Comparison of ENCODE assay signal across 19 cellular contexts in genomic region chr3:144622845-144623244, GRCh38.
DNase-seq lines count a peak whose midpoint lies in the region; FAIRE-seq and TF ChIP-seq lines count a peak whose summit lies in the region.
"Had no signal": no experiment of that assay in that cellular context is flagged by ENCODE, and none has a peak within 500 bp of the region (broad histone marks: within the 10 kb centered on the region; RNA-seq: fewer than 3 reads in every experiment).

No MANE protein-coding gene starts in this region.

- H2BK15ac ChIP-seq in H1 (ENCODE audit: low read length): no peak overlapping the region

- H3K4me3 ChIP-seq in NB4 (ENCODE audit: low read depth, low read length) (no peak overlapping the region), H1 (ENCODE audit: extremely low read depth in 1 of 4, insufficient read depth in 2 of 4, low read depth in 3 of 4, low read length in 4 of 4) (no peak overlapping the region)
- H3K4me3 ChIP-seq: SK-N-MC had no signal

- TF ChIP-seq RAD21 in H1 (IDR thresholded peaks at IDR 0.05 in 1 of 2, conservative IDR thresholded peaks at IDR 0.05 in 1 of 2; ENCODE audit: low read depth in 2 of 2, low read length in 2 of 2): no peak

- FAIRE-seq in GM12892 (lab: Jason Lieb, UNC) (peak; percentile 58), H1 (lab: Jason Lieb, UNC) (no peak)
- FAIRE-seq: HepG2, RCC 7860 had no signal

- H3K23ac ChIP-seq in H1 (ENCODE audit: insufficient read length): no peak overlapping the region

- H3K9me3 ChIP-seq in H1 (ENCODE audit: insufficient read depth in 2 of 2, low read depth in 1 of 2, low read length in 1 of 2): no peaks in the 10 kb centered on the region; a peak in 1 of 4 replicates

- no peak for DNase-seq in GM12892 (ENCODE audit: insufficient read length)
- DNase-seq in NB4 (ENCODE audit: low read depth): peak; percentile 17
- peak; percentile 66 for DNase-seq in SIG-M5 treated with dmso at 0.1 percent for 504 hours (lab: John Stamatoyannopoulos, UW; ENCODE audit: unreplicated experiment)
- no peak for DNase-seq in H1 (ENCODE audit: low read depth in 1 of 2, low spot score in 2 of 2)
- DNase-seq in HEK293T (ENCODE audit: extremely low spot score): no peak
- no peak for DNase-seq in NCI-H1105 treated with DMSO at 0.1 percent for 48 hours (lab: John Stamatoyannopoulos, UW)
- DNase-seq in NCI-H187 treated with DMSO at 0.1 percent for 48 hours (lab: John Stamatoyannopoulos, UW): no peak
- DNase-seq: C1 segment of cervical spinal cord, DMS79 treated with DMSO at 0.1 percent for 48 hours, GOT3, KBM-7, NCI-H1105, NCI-H1694, NCI-H510A, NCI-H774, T1000 had no signal

- no peak overlapping the region for H4K91ac ChIP-seq in H1 (replicated peaks; ENCODE audit: insufficient read length, low read length)

- H3K56ac ChIP-seq in H1 (replicated peaks; ENCODE audit: insufficient read length, low read depth, low read length): peak overlapping the region; percentile 19

- no peaks in the 10 kb centered on the region for H3K23me2 ChIP-seq in H1 (ENCODE audit: low read depth, low read length)

- no peak overlapping the region for H2BK20ac ChIP-seq in H1 (ENCODE audit: low read length)

- H3K36me3 ChIP-seq in H1 (ENCODE audit: control insufficient read depth in 2 of 4, insufficient read depth in 4 of 4, low read length in 3 of 4): no peaks in the 10 kb centered on the region; a peak in 1 of 8 replicates

- no peak overlapping the region for H2BK120ac ChIP-seq in H1 (replicated peaks; ENCODE audit: low read depth, low read length)

- no peak overlapping the region for H4K5ac ChIP-seq in H1 (ENCODE audit: insufficient read length, low read depth, low read length)

- no peaks in the 10 kb centered on the region for H3K79me2 ChIP-seq in H1 (ENCODE audit: control insufficient read depth in 1 of 2, insufficient read depth in 2 of 2, low read length in 2 of 2)

- no peaks in the 10 kb centered on the region for H4K20me1 ChIP-seq in H1 (replicated peaks in 1 of 2; ENCODE audit: control insufficient read depth in 1 of 2, insufficient read depth in 2 of 2, low read length in 2 of 2)

- H2AK5ac ChIP-seq in H1 (ENCODE audit: low read depth, low read length): 0 out of 2 replicates have a peak overlapping the region, but pooled peaks have one; percentile 65

- no peak for TF ChIP-seq CTCF in NB4 (IDR thresholded peaks at IDR 0.05; ENCODE audit: low read depth, low read length)
- TF ChIP-seq CTCF in H1 (IDR thresholded peaks at IDR 0.05; ENCODE audit: control extremely low read depth in 1 of 3, insufficient read depth in 1 of 3, low read depth in 1 of 3, low read length in 3 of 3): no peak

- no peak overlapping the region for H4K8ac ChIP-seq in H1 (ENCODE audit: extremely low read depth, insufficient read depth, low read length)

- no peak for TF ChIP-seq POLR2A in GM12892 (IDR thresholded peaks at IDR 0.05; ENCODE audit: low read depth, low read length)
- no peak for TF ChIP-seq POLR2A in NB4 (IDR thresholded peaks at IDR 0.05; ENCODE audit: extremely low read depth, insufficient read length)
- no peak for TF ChIP-seq POLR2A in H1 (IDR thresholded peaks at IDR 0.05; ENCODE audit: control extremely low read depth in 1 of 2, low read depth in 2 of 2, low read length in 2 of 2)

- H3K27ac ChIP-seq in H1 (ENCODE audit: low read depth, low read length): no peak overlapping the region
- H3K27ac ChIP-seq: SK-N-MC had no signal

- no peak overlapping the region for H2BK5ac ChIP-seq in H1 (ENCODE audit: low read depth, low read length)

- H3K27me3 ChIP-seq in H1 (replicated peaks in 1 of 4; ENCODE audit: control insufficient read depth in 3 of 4, extremely low read depth in 1 of 4, insufficient read depth in 3 of 4, low read length in 3 of 4): no peaks in the 10 kb centered on the region

- CTCF ChIA-PET in H1 (lab: Charles Lee; ENCODE audit: partially characterized antibody): no interaction called here
- CTCF ChIA-PET in HEK293T (lab: Yijun Ruan, JAX): no interaction called here

- no peak for TF ChIP-seq EP300 in H1 (IDR thresholded peaks at IDR 0.05; ENCODE audit: borderline replicate concordance in 1 of 2, low read depth in 2 of 2, low read length in 2 of 2)

- H3K4ac ChIP-seq in H1 (replicated peaks; ENCODE audit: insufficient read length, low read depth, low read length): no peak overlapping the region

- H3K9ac ChIP-seq in H1 (replicated peaks in 1 of 4; ENCODE audit: extremely low read depth in 1 of 4, low read depth in 3 of 4, low read length in 3 of 4): no peak overlapping the region

- no peak overlapping the region for H2BK12ac ChIP-seq in H1 (ENCODE audit: low read depth, low read length)

- H3K4me2 ChIP-seq in H1 (ENCODE audit: insufficient read depth in 1 of 2, low read depth in 2 of 2, low read length in 2 of 2): no peak overlapping the region

- H3K79me1 ChIP-seq in H1 (ENCODE audit: low read depth, low read length): no peaks in the 10 kb centered on the region

- 91% methylated on average over 3 of the region's 3 CpGs; no CpG with 5 or more reads in 1 of the 2 experiments for WGBS in H1 (ENCODE audit: extremely low coverage in 1 of 2, insufficient coverage in 1 of 2, insufficient read length in 1 of 2, insufficient replicate concordance in 2 of 2, low coverage in 1 of 2, low lambda C conversion rate in 2 of 2, missing lambda C conversion rate in 1 of 2), 2 experiments

- no peaks in the 10 kb centered on the region for H3K4me1 ChIP-seq in H1 (replicated peaks in 1 of 4; ENCODE audit: control insufficient read depth in 3 of 4, insufficient read depth in 4 of 4, low read length in 3 of 4)

- POLR2A ChIA-PET in H1 (lab: Charles Lee; ENCODE audit: partially characterized antibody): no interaction called here
- POLR2A ChIA-PET in HEK293T (lab: Yijun Ruan, JAX): no interaction called here

- H3K14ac ChIP-seq in H1 (ENCODE audit: insufficient read length): no peak overlapping the region

- no peak overlapping the region for H3K18ac ChIP-seq in H1 (ENCODE audit: extremely low read depth, low read length)

- H2AFZ ChIP-seq in H1 (ENCODE audit: low read length): no peak overlapping the region

TF ChIP-seq in H1, 55 proteins besides CTCF, POLR2A, EP300 and RAD21 (continues in another document):
- no peak for TF ChIP-seq RBBP5 (IDR thresholded peaks at IDR 0.05; ENCODE audit: borderline replicate concordance, low read depth, low read length)
- TF ChIP-seq MAFK (IDR thresholded peaks at IDR 0.05; ENCODE audit: low read depth, low read length): no peak

TF ChIP-seq in HEK293T, 16 proteins besides CTCF, POLR2A, EP300 and RAD21:
- TF ChIP-seq FOXK2 (IDR thresholded peaks at IDR 0.05) (no peak), SUZ12 (IDR thresholded peaks at IDR 0.05) (no peak), HDGF (IDR thresholded peaks at IDR 0.05; ENCODE audit: borderline replicate concordance) (no peak), BHLHE40 (IDR thresholded peaks at IDR 0.05; ENCODE audit: borderline replicate concordance) (no peak), FOXA1 (IDR thresholded peaks at IDR 0.05) (no peak), SP1 (IDR thresholded peaks at IDR 0.05) (no peak), CTBP1 (IDR thresholded peaks at IDR 0.05; ENCODE audit: borderline replicate concordance) (no peak), FOXM1 (IDR thresholded peaks at IDR 0.05; ENCODE audit: borderline replicate concordance) (no peak), PKNOX1 (IDR thresholded peaks at IDR 0.05) (no peak), ARNT (IDR thresholded peaks at IDR 0.05) (no peak)

Comparison
In these comparisons a context has a peak if more than half of its experiments do, and no peak if none do; other contexts are left out.
1. DNase-seq: peak in NB4 (single experiment) and SIG-M5 treated with dmso at 0.1 percent for 504 hours (single experiment); none in GM12892 (single experiment), H1 (0 of 2), HEK293T (single experiment), NCI-H1105 treated with DMSO at 0.1 percent for 48 hours (single experiment) and NCI-H187 treated with DMSO at 0.1 percent for 48 hours (single experiment).